ENCODE assay signal across 26 cellular contexts in genomic region chr4:24831637-24832036, GRCh38. TPM values are rescaled to one million over a fixed set of nuclear protein-coding genes. Genes with fewer than 3 reads are reported as not detected.
"Had no signal": no experiment of that assay in that cellular context is flagged by ENCODE, and none has a peak within 500 bp of the region (broad histone marks: within the 10 kb centered on the region; RNA-seq: fewer than 3 reads in every experiment).

No MANE protein-coding gene starts in this region.

- H3K27me3 ChIP-seq: adrenal gland, breast epithelium, colonic mucosa, dorsolateral prefrontal cortex, esophagus squamous epithelium, gastrocnemius medialis, left lung, right lobe of liver, transverse colon had no signal

- H3K36me3 ChIP-seq: breast epithelium, colonic mucosa had no signal

- ATAC-seq: activated CD4-positive, alpha-beta T cell treated with anti-CD3 and anti-CD28 coated beads for 36 hours; activated T-cell treated with anti-CD3 and anti-CD28 coated beads, Interleukin-2, amount 50 U/mL, for 4 hours; effector memory CD8-positive, alpha-beta T cell; gastrocnemius medialis; left lung; naive thymus-derived CD4-positive, alpha-beta T cell; right lobe of liver; stimulated activated naive B cell treated with anti-CD40 and anti-IgM and Interleukin-4, amounts not matched to agents 10 μg/mL and 1 μg/mL and 100 μg/mL, for 72 hours had no signal

- DNase-seq: activated B cell treated with CpG ODN at 0.5 μM for 24 hours; activated CD4-positive, alpha-beta T cell treated with anti-CD3 and anti-CD28 coated beads for 36 hours; activated CD4-positive, alpha-beta T cell treated with anti-CD3 and anti-CD28 coated beads, Interleukin-2, amount 50 U/mL, for 48 hours; activated CD8-positive, alpha-beta memory T cell treated with anti-CD3 and anti-CD28 coated beads, Interleukin-2, amount 50 U/mL, for 48 hours; activated naive CD4-positive, alpha-beta T cell; activated T-cell treated with anti-CD3 and anti-CD28 coated beads, Interleukin-2, amount 50 U/mL, for 4 hours; adrenal gland; colonic mucosa; dorsolateral prefrontal cortex; effector memory CD8-positive, alpha-beta T cell; esophagus squamous epithelium; gastrocnemius medialis; hippocampal formation; kidney glomerular epithelial cell; left lung; naive thymus-derived CD4-positive, alpha-beta T cell; occipital lobe; right lobe of liver; small intestine; stimulated activated CD4-positive, alpha-beta T cell treated with anti-CD3 and anti-CD28 coated beads, Interleukin-15, amount 100 ng/mL, for 24 hours; stimulated activated CD8-positive, alpha-beta memory T cell treated with anti-CD3 and anti-CD28 coated beads, Interleukin-4, amount 100 ng/mL, for 48 hours; stimulated activated naive B cell treated with anti-CD40 and anti-IgM and Interleukin-4, amounts not matched to agents 10 μg/mL and 1 μg/mL and 100 μg/mL, for 72 hours; transverse colon had no signal

- H3K27ac ChIP-seq: adrenal gland, breast epithelium, colonic mucosa, dorsolateral prefrontal cortex, esophagus squamous epithelium, gastrocnemius medialis, left lung, right lobe of liver, transverse colon had no signal

- H3K9me3 ChIP-seq: adrenal gland, breast epithelium, colonic mucosa, esophagus squamous epithelium, gastrocnemius medialis, left lung, right lobe of liver, transverse colon had no signal

- H3K4me3 ChIP-seq: adrenal gland, breast epithelium, colonic mucosa, dorsolateral prefrontal cortex, esophagus squamous epithelium, gastrocnemius medialis, left lung, right lobe of liver, transverse colon had no signal

- H3K4me1 ChIP-seq: adrenal gland, breast epithelium, colonic mucosa, esophagus squamous epithelium, gastrocnemius medialis, left lung, right lobe of liver, transverse colon had no signal

RNA-seq across cellular contexts. Expression of gene SOD3, which starts 36.3 kb away (rescaled TPM):
- total RNA-seq: activated B cell treated with CpG ODN at 0.5 μM for 24 hours; activated CD4-positive, alpha-beta T cell treated with anti-CD3 and anti-CD28 coated beads for 36 hours; activated CD8-positive, alpha-beta memory T cell treated with anti-CD3 and anti-CD28 coated beads for 36 hours; activated T-helper 2 cell treated with anti-CD3 and anti-CD28 coated beads, Interferon-gamma antibody, Interleukin-2, Interleukin-4, amounts not matched to agents 10 μg/mL and 5 μg/mL and 100 μg/mL, durations not matched to agents 14 hours and 24 hours and 36 hours; naive thymus-derived CD4-positive, alpha-beta T cell; occipital lobe had no signal
